16 cellular contexts compared by ENCODE assay signal in the genomic region with DNA sequence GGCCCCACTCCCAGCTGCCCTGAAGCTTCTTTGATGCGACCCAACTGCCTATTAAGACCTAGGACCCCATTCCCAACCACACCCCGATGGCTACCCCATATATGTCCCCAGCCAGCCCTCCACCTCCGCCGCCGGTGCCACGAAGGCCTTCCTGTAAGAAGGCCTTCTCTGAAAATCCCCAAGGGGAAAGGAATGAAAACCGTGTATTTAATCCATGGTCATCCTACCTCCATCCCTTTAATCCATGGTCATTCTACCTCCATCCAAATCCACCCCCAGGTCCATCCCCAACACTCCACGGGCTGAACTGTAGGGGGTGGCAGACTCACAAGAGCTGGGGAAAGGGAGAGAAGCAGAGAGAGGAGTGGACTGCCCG. TPM values are rescaled to one million over a fixed set of nuclear protein-coding genes. Genes with fewer than 3 reads are reported as not detected.
DNase-seq lines count a peak whose midpoint lies in the region; ATAC-seq, FAIRE-seq and TF ChIP-seq lines count a peak whose summit lies in the region.
"Had no signal": no experiment of that assay in that cellular context is flagged by ENCODE, and none has a peak within 500 bp of the region (broad histone marks: within the 10 kb centered on the region; RNA-seq: fewer than 3 reads in every experiment).

No MANE protein-coding gene starts in this region.

- peaks cover 5% of the 10 kb centered on the region for H3K9me3 Mint-ChIP-seq in glutamatergic neuron (ENCODE audit: unreplicated experiment)
- H3K9me3 Mint-ChIP-seq: activated B cell treated with CpG ODN at 0.5 μM for 24 hours, memory B cell had no signal

- DNase-seq in DMS53 (lab: John Stamatoyannopoulos, UW): peak; percentile 48
- DNase-seq in DMS53 treated with DMSO at 0.1 percent for 48 hours (lab: John Stamatoyannopoulos, UW; ENCODE audit: unreplicated experiment): no peak
- peak; percentile 24 for DNase-seq in AG08396 (ENCODE audit: low spot score)
- DNase-seq in T-helper 17 cell: no peak
- DNase-seq in glutamatergic neuron: no peak
- no peak for DNase-seq in GM12892 (ENCODE audit: insufficient read length)
- no peak for DNase-seq in NCI-H187 treated with DMSO at 0.1 percent for 48 hours (lab: John Stamatoyannopoulos, UW)
- no peak for DNase-seq in UCSD-AML1 (lab: John Stamatoyannopoulos, UW; ENCODE audit: unreplicated experiment)
- DNase-seq: activated B cell treated with CpG ODN at 0.5 μM for 24 hours, GF-D8, sigmoid colon, T-helper 1 cell had no signal

- H3K27ac Mint-ChIP-seq in T-helper 17 cell: no peak overlapping the region
- H3K27ac Mint-ChIP-seq in glutamatergic neuron (ENCODE audit: unreplicated experiment): no peak overlapping the region
- H3K27ac Mint-ChIP-seq: activated B cell treated with CpG ODN at 0.5 μM for 24 hours, memory B cell had no signal

- no peak for FAIRE-seq in GM12892 (lab: Jason Lieb, UNC)
- FAIRE-seq: islet of Langerhans had no signal

- no peak for TF ChIP-seq CTCF in glutamatergic neuron (IDR thresholded peaks at IDR 0.05; ENCODE audit: partially characterized antibody, unreplicated experiment)

- H3K36me3 Mint-ChIP-seq in T-helper 17 cell (ENCODE audit: low read depth) (peaks cover 2% of the 10 kb centered on the region), glutamatergic neuron (ENCODE audit: unreplicated experiment) (peaks cover 11% of the 10 kb centered on the region)
- H3K36me3 Mint-ChIP-seq: memory B cell had no signal

- TF ChIP-seq POLR2A in GM12892 (IDR thresholded peaks at IDR 0.05; ENCODE audit: low read depth, low read length): no peak

- peak overlapping the region; percentile 78 for H3K4me3 Mint-ChIP-seq in T-helper 17 cell
- H3K4me3 Mint-ChIP-seq in glutamatergic neuron (ENCODE audit: unreplicated experiment): peak overlapping the region; percentile 67
- H3K4me3 Mint-ChIP-seq: activated B cell treated with CpG ODN at 0.5 μM for 24 hours, memory B cell had no signal

- peaks cover 15% of the 10 kb centered on the region for H3K4me1 Mint-ChIP-seq in T-helper 17 cell
- H3K4me1 Mint-ChIP-seq in glutamatergic neuron (ENCODE audit: low read depth, unreplicated experiment): no peaks in the 10 kb centered on the region

- no peak for ATAC-seq in T-helper 17 cell

- no peaks in the 10 kb centered on the region for H3K9me3 ChIP-seq in T-helper 17 cell (ENCODE audit: control insufficient read depth, low read length, poor library complexity, severe bottlenecking)
- H3K9me3 ChIP-seq: sigmoid colon, tibial artery had no signal

- H3K27me3 Mint-ChIP-seq in T-helper 17 cell: peaks cover 71% of the 10 kb centered on the region
- peaks cover 39% of the 10 kb centered on the region for H3K27me3 Mint-ChIP-seq in glutamatergic neuron (ENCODE audit: unreplicated experiment)

RNA-seq across cellular contexts. Expression of gene VSX1, which starts 0.5 kb away (rescaled TPM):
- total RNA-seq in T-helper 17 cell (not detected), glutamatergic neuron (ENCODE audit: unreplicated experiment) (not detected)
- polyA plus RNA-seq in GM12892 (2012; ENCODE audit: missing spikeins): not detected
- total RNA-seq: A172, activated B cell treated with CpG ODN at 0.5 μM for 24 hours, sigmoid colon had no signal

RNA-seq across cellular contexts. Expression of gene ACSS1, which starts 24.5 kb away (rescaled TPM):
- total RNA-seq in T-helper 17 cell (10 to 100 TPM; 33.1 to 34.0 TPM), glutamatergic neuron (ENCODE audit: unreplicated experiment) (not detected)
- polyA plus RNA-seq in GM12892 (2012; ENCODE audit: missing spikeins): 15.1 TPM

Comparison
In these comparisons a context has a peak if more than half of its experiments do, and no peak if none do; other contexts are left out.
1. DNase-seq: peak in DMS53 (single experiment) and AG08396 (single experiment); none in DMS53 treated with DMSO at 0.1 percent for 48 hours (single experiment), T-helper 17 cell (0 of 3), glutamatergic neuron (single experiment), GM12892 (single experiment), NCI-H187 treated with DMSO at 0.1 percent for 48 hours (single experiment) and UCSD-AML1 (single experiment).
2. RNA of gene ACSS1, which starts 24.5 kb away (total RNA-seq): 33.1 to 34.0 TPM in T-helper 17 cell; not detected in glutamatergic neuron (single experiment); every median in the first group is over 10 times any median in the second.